ENCODE assay signal across 1 cellular context in the genomic region with DNA sequence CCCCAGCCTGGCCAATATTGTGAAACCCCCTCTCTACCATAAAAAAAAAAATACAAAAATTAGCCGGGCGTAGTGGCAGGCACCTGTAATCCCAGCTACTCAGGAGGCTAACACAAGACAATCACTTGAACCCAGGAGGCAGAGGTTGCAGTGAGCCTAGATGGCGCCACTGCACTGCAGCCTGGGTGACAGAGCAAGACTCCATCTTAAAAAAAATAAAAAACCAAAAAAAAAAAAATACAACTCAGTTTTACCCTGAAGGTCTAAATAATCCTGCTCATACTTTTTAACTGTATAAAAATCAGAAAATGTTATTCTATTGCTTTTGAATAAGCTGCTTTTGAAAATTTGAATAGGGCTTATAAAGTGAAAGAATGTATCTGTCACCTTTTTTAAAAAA.
A peak's percentile ranks its signal among the peaks of the same experiment; 100 is the strongest.
TF ChIP-seq lines count a peak whose summit lies in the region.

No MANE protein-coding gene starts in this region.

TF ChIP-seq in HEK293, 187 proteins besides CTCF, POLR2A, EP300 and RAD21:
- TF ChIP-seq, protein P1, sequence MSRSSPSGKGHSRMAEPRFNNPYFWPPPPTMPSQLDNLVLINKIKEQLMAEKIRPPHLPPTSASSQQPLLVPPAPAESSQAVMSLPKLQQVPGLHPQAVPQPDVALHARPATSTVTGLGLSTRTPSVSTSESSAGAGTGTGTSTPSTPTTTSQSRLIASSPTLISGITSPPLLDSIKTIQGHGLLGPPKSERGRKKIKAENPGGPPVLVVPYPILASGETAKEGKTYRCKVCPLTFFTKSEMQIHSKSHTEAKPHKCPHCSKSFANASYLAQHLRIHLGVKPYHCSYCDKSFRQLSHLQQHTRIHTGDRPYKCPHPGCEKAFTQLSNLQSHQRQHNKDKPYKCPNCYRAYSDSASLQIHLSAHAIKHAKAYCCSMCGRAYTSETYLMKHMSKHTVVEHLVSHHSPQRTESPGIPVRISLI (tag by site-specific recombination; IDR thresholded peaks at IDR 0.05): peak; percentile 85; the same call in 1 of the 2 replicates
